ENCODE assay signal across 7 cellular contexts in the genomic region with DNA sequence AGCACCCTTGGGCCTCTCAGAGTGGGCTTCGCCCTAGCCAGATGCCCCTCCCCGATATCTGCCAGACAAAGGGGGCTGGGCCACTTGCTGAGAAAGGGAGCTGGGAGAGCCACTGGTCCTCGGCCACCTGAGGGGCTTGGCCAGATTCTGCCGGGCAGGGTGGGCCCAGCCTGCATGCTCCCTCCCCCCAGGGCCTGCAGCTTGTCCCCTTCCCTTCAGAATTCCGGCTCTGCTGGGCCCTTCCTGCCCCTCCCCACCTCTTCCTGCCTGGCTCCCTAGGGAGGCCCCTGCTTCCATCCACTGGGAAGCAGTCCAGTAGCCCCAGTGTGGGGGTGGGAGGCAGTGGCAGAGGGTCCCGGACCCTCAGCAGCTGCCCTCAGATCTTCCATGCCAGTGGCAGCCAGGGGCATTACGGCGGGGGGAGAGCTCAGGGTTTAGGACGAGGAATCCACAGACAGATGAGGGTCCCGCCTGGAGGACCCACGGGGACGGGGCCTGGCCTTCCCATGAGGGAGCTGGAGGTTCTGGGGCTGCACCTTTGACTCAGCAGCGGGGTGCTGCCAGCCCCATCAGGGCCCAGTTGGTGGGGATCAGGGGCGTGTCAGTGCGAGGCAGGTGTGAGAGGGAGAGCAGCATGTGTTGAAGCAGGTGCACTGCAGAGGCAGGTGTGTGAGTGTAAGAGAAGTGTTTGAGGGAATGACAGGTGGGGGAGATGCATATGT. TPM values are rescaled to one million over a fixed set of nuclear protein-coding genes. Genes with fewer than 3 reads are reported as not detected.
A peak's percentile ranks its signal among the peaks of the same experiment; 100 is the strongest.
DNase-seq lines count a peak whose midpoint lies in the region; TF ChIP-seq lines count a peak whose summit lies in the region.
"Had no signal": no experiment of that assay in that cellular context is flagged by ENCODE, and none has a peak within 500 bp of the region (broad histone marks: within the 10 kb centered on the region; RNA-seq: fewer than 3 reads in every experiment).

No MANE protein-coding gene starts in this region.

- TF ChIP-seq CTCF in type B pancreatic cell (conservative IDR thresholded peaks at IDR 0.05): no peak

- H3K4me1 Mint-ChIP-seq in activated CD4-positive, alpha-beta memory T cell treated with anti-CD3 and anti-CD28 coated beads for 36 hours (ENCODE audit: low read depth): peaks cover 32% of the 10 kb centered on the region
- peaks cover 30% of the 10 kb centered on the region for H3K4me1 Mint-ChIP-seq in activated CD4-positive, alpha-beta memory T cell treated with anti-CD3 and anti-CD28 coated beads, Interleukin-2, amount 10 ng/mL, durations not matched to agents 7 days and 5 days
- H3K4me1 Mint-ChIP-seq in immature natural killer cell (peaks cover 14 to 36% of the 10 kb centered on the region in 2 donors), type B pancreatic cell (ENCODE audit: unreplicated experiment) (peaks cover 8% of the 10 kb centered on the region)

- intact Hi-C loops in activated CD4-positive, alpha-beta memory T cell treated with anti-CD3 and anti-CD28 coated beads for 36 hours (cut with micrococcal nuclease): loop anchor here (2.0 to 10.0 kb wide), 2 partner anchors 14 to 48 kb away; a partner anchor contains a TSS

- peak overlapping the region; percentile 4 for H3K4me3 Mint-ChIP-seq in activated CD4-positive, alpha-beta memory T cell treated with anti-CD3 and anti-CD28 coated beads for 36 hours
- H3K4me3 Mint-ChIP-seq in activated CD4-positive, alpha-beta memory T cell treated with anti-CD3 and anti-CD28 coated beads, Interleukin-2, amount 10 ng/mL, durations not matched to agents 7 days and 5 days: no peak overlapping the region
- peak overlapping the region; percentile 32 to 67 (median 46) for H3K4me3 Mint-ChIP-seq in immature natural killer cell
- H3K4me3 Mint-ChIP-seq in type B pancreatic cell: peak overlapping the region; percentile 52
- H3K4me3 Mint-ChIP-seq: activated naive CD4-positive, alpha-beta T cell treated with anti-CD3 and anti-CD28 coated beads for 36 hours had no signal

- DNase-seq in activated CD4-positive, alpha-beta memory T cell treated with anti-CD3 and anti-CD28 coated beads for 36 hours: no peak
- no peak for DNase-seq in activated CD4-positive, alpha-beta memory T cell treated with anti-CD3 and anti-CD28 coated beads, Interleukin-2, amount 10 ng/mL, durations not matched to agents 7 days and 5 days
- no peak for DNase-seq in immature natural killer cell
- DNase-seq in type B pancreatic cell (ENCODE audit: extremely low spot score, unreplicated experiment): no peak
- no peak for DNase-seq in central memory CD4-positive, alpha-beta T cell
- DNase-seq in NCI-H526 treated with DMSO at 0.1 percent for 48 hours (lab: John Stamatoyannopoulos, UW): no peak
- DNase-seq: activated naive CD4-positive, alpha-beta T cell treated with anti-CD3 and anti-CD28 coated beads for 36 hours had no signal

- CTCF ChIA-PET in activated CD4-positive, alpha-beta memory T cell treated with anti-CD3 and anti-CD28 coated beads for 36 hours (lab: Charles Lee): interaction anchor here (3.7 kb wide), 1 partner anchor 13 kb away, joined by 18 read pairs; no protein-coding TSS in a partner anchor
- CTCF ChIA-PET in activated CD4-positive, alpha-beta memory T cell treated with anti-CD3 and anti-CD28 coated beads, Interleukin-2, amount 10 ng/mL, durations not matched to agents 7 days and 5 days (lab: Charles Lee): interaction anchor here (1.1 kb wide), 1 partner anchor 51 kb away, joined by 3 read pairs; no protein-coding TSS in a partner anchor

- POLR2A ChIA-PET in activated CD4-positive, alpha-beta memory T cell treated with anti-CD3 and anti-CD28 coated beads for 36 hours (lab: Charles Lee): interaction anchor here (0.9 to 2.7 kb wide), 2 partner anchors 13 to 15 kb away, joined by 3 to 10 read pairs; no protein-coding TSS in a partner anchor
- POLR2A ChIA-PET in activated CD4-positive, alpha-beta memory T cell treated with anti-CD3 and anti-CD28 coated beads, Interleukin-2, amount 10 ng/mL, durations not matched to agents 7 days and 5 days (lab: Charles Lee): interaction anchor here (1.3 to 3.8 kb wide), 2 partner anchors 13 to 78 kb away, joined by 4 to 19 read pairs; a partner anchor contains a TSS

- H3K27me3 Mint-ChIP-seq in activated CD4-positive, alpha-beta memory T cell treated with anti-CD3 and anti-CD28 coated beads for 36 hours: peaks cover 14% of the 10 kb centered on the region
- H3K27me3 Mint-ChIP-seq in activated CD4-positive, alpha-beta memory T cell treated with anti-CD3 and anti-CD28 coated beads, Interleukin-2, amount 10 ng/mL, durations not matched to agents 7 days and 5 days: peaks cover 34% of the 10 kb centered on the region
- peaks cover 22 to 35% (median 29%) of the 10 kb centered on the region in 3 donors for H3K27me3 Mint-ChIP-seq in immature natural killer cell (ENCODE audit: low read depth in 3 of 3)
- H3K27me3 Mint-ChIP-seq in type B pancreatic cell: peaks cover 26% of the 10 kb centered on the region

- H3K9me3 Mint-ChIP-seq in activated CD4-positive, alpha-beta memory T cell treated with anti-CD3 and anti-CD28 coated beads for 36 hours: no peaks in the 10 kb centered on the region
- H3K9me3 Mint-ChIP-seq in activated CD4-positive, alpha-beta memory T cell treated with anti-CD3 and anti-CD28 coated beads, Interleukin-2, amount 10 ng/mL, durations not matched to agents 7 days and 5 days: no peaks in the 10 kb centered on the region
- no peaks in the 10 kb centered on the region for H3K9me3 Mint-ChIP-seq in immature natural killer cell
- H3K9me3 Mint-ChIP-seq in type B pancreatic cell: no peaks in the 10 kb centered on the region
- H3K9me3 Mint-ChIP-seq: activated naive CD4-positive, alpha-beta T cell treated with anti-CD3 and anti-CD28 coated beads for 36 hours had no signal

- H3K36me3 Mint-ChIP-seq in activated CD4-positive, alpha-beta memory T cell treated with anti-CD3 and anti-CD28 coated beads for 36 hours: no peaks in the 10 kb centered on the region
- H3K36me3 Mint-ChIP-seq in activated CD4-positive, alpha-beta memory T cell treated with anti-CD3 and anti-CD28 coated beads, Interleukin-2, amount 10 ng/mL, durations not matched to agents 7 days and 5 days (ENCODE audit: low read depth): peaks cover 5% of the 10 kb centered on the region
- H3K36me3 Mint-ChIP-seq in immature natural killer cell (no peaks in the 10 kb centered on the region), type B pancreatic cell (no peaks in the 10 kb centered on the region)

- no peak overlapping the region for H3K27ac Mint-ChIP-seq in activated CD4-positive, alpha-beta memory T cell treated with anti-CD3 and anti-CD28 coated beads for 36 hours
- H3K27ac Mint-ChIP-seq in activated CD4-positive, alpha-beta memory T cell treated with anti-CD3 and anti-CD28 coated beads, Interleukin-2, amount 10 ng/mL, durations not matched to agents 7 days and 5 days: no peak overlapping the region
- H3K27ac Mint-ChIP-seq in immature natural killer cell (peak overlapping the region; percentile 19 to 92 (median 64)), type B pancreatic cell (peak overlapping the region; percentile 64)
- H3K27ac Mint-ChIP-seq: activated naive CD4-positive, alpha-beta T cell treated with anti-CD3 and anti-CD28 coated beads for 36 hours had no signal

RNA-seq across cellular contexts. Expression of a gene that starts 2.5 kb away (rescaled TPM):
- 1 to 10 TPM; 2.7 to 2.8 TPM for total RNA-seq in activated CD4-positive, alpha-beta memory T cell treated with anti-CD3 and anti-CD28 coated beads for 36 hours
- total RNA-seq in activated CD4-positive, alpha-beta memory T cell treated with anti-CD3 and anti-CD28 coated beads, Interleukin-2, amount 10 ng/mL, durations not matched to agents 7 days and 5 days: 1 to 10 TPM; 1.8 to 1.9 TPM
- 10 to 100 TPM in 2 of 3 donors, 1 to 10 TPM in 1; 5.7 to 30.2 (median 18.1) TPM for polyA plus RNA-seq in immature natural killer cell
- total RNA-seq in type B pancreatic cell (ENCODE audit: low replicate concordance): 11.2 and 20.3 TPM in 2 replicates
- total RNA-seq: activated naive CD4-positive, alpha-beta T cell treated with anti-CD3 and anti-CD28 coated beads for 36 hours had no signal

RNA-seq across cellular contexts. Expression of a gene that starts 9.6 kb away (rescaled TPM):
- total RNA-seq in activated CD4-positive, alpha-beta memory T cell treated with anti-CD3 and anti-CD28 coated beads for 36 hours: 100 to 1,000 TPM; 390 to 397 TPM
- total RNA-seq in activated CD4-positive, alpha-beta memory T cell treated with anti-CD3 and anti-CD28 coated beads, Interleukin-2, amount 10 ng/mL, durations not matched to agents 7 days and 5 days: 100 to 1,000 TPM; 875 to 883 TPM
- polyA plus RNA-seq in immature natural killer cell: 1,000 to 10,000 TPM in 1 of 3 donors, 100 to 1,000 TPM in 2; 921 to 1,915 (median 940) TPM
- total RNA-seq in type B pancreatic cell (ENCODE audit: low replicate concordance): 5.1 and 15.4 TPM in 2 replicates

RNA-seq across cellular contexts. Expression of a gene that starts 13.9 kb away (rescaled TPM):
- 10 to 100 TPM; 40.2 to 44.8 TPM for total RNA-seq in activated CD4-positive, alpha-beta memory T cell treated with anti-CD3 and anti-CD28 coated beads for 36 hours
- total RNA-seq in activated CD4-positive, alpha-beta memory T cell treated with anti-CD3 and anti-CD28 coated beads, Interleukin-2, amount 10 ng/mL, durations not matched to agents 7 days and 5 days: 10 to 100 TPM; 44.1 to 47.0 TPM
- 10 to 100 TPM; 11.4 to 20.3 (median 15.9) TPM for polyA plus RNA-seq in immature natural killer cell
- 11.9 and 22.1 TPM in 2 replicates for total RNA-seq in type B pancreatic cell (ENCODE audit: low replicate concordance)

RNA-seq across cellular contexts. Expression of a gene that starts 49.3 kb away (rescaled TPM):
- 10 to 100 TPM in 1 of 2 experiments, 1 to 10 TPM in 1; 9.7 to 10.2 TPM for total RNA-seq in activated CD4-positive, alpha-beta memory T cell treated with anti-CD3 and anti-CD28 coated beads for 36 hours
- total RNA-seq in activated CD4-positive, alpha-beta memory T cell treated with anti-CD3 and anti-CD28 coated beads, Interleukin-2, amount 10 ng/mL, durations not matched to agents 7 days and 5 days: 1 to 10 TPM; 9.6 TPM
- polyA plus RNA-seq in immature natural killer cell: 1 to 10 TPM in 2 of 3 donors, not detected in 1; 1.1 to 1.4 TPM
- 1.4 and 5.5 TPM in 2 replicates for total RNA-seq in type B pancreatic cell (ENCODE audit: low replicate concordance)

RNA-seq across cellular contexts. Expression of a gene that starts 57.5 kb away (rescaled TPM):
- 100 to 1,000 TPM; 107 to 109 TPM for total RNA-seq in activated CD4-positive, alpha-beta memory T cell treated with anti-CD3 and anti-CD28 coated beads for 36 hours
- 100 to 1,000 TPM in 1 of 2 experiments, 10 to 100 TPM in 1; 98.5 to 103 TPM for total RNA-seq in activated CD4-positive, alpha-beta memory T cell treated with anti-CD3 and anti-CD28 coated beads, Interleukin-2, amount 10 ng/mL, durations not matched to agents 7 days and 5 days
- 1 to 10 TPM in 2 of 3 donors, under 1 TPM in 1; 0.82 to 3.0 (median 2.8) TPM for polyA plus RNA-seq in immature natural killer cell
- total RNA-seq in type B pancreatic cell (ENCODE audit: low replicate concordance): 113 and 194 TPM in 2 replicates

Comparison
In these comparisons a context has a peak if more than half of its experiments do, and no peak if none do; other contexts are left out.
1. H3K27ac Mint-ChIP-seq: peak in immature natural killer cell (6 of 6) and type B pancreatic cell (single experiment); none in activated CD4-positive, alpha-beta memory T cell treated with anti-CD3 and anti-CD28 coated beads for 36 hours (single experiment) and activated CD4-positive, alpha-beta memory T cell treated with anti-CD3 and anti-CD28 coated beads, Interleukin-2, amount 10 ng/mL, durations not matched to agents 7 days and 5 days (single experiment).
2. RNA of a gene that starts 9.6 kb away (total RNA-seq): 875 to 883 TPM in activated CD4-positive, alpha-beta memory T cell treated with anti-CD3 and anti-CD28 coated beads, Interleukin-2, amount 10 ng/mL, durations not matched to agents 7 days and 5 days and 390 to 397 TPM in activated CD4-positive, alpha-beta memory T cell treated with anti-CD3 and anti-CD28 coated beads for 36 hours; 5.1 to 15.4 TPM in type B pancreatic cell; every median in the first group is over 10 times any median in the second.